Comparison of ENCODE assay signal across 8 cellular contexts in genomic region chr3:185299918-185300426, GRCh38.
DNase-seq lines count a peak whose midpoint lies in the region; ATAC-seq and TF ChIP-seq lines count a peak whose summit lies in the region.
"Not testable (repeated sequence)": the region's sequence is repeated elsewhere in the genome, so short reads cannot be mapped to it uniquely, and the experiment has no call there.

No MANE protein-coding gene starts in this region.

- not testable (repeated sequence) for H3K36me3 ChIP-seq in GM06990 (ENCODE audit: control insufficient read depth, insufficient read depth, low read length)

- DNase-seq in GM06990 (ENCODE audit: extremely low read depth, insufficient read length) (peak; percentile 40), OCI-M1 (lab: John Stamatoyannopoulos, UW) (peak; percentile 34), germinal center (ENCODE audit: low spot score) (peak; percentile 39)

- not testable (repeated sequence) for H3K27me3 ChIP-seq in GM06990 (replicated peaks; ENCODE audit: control insufficient read depth, insufficient read depth, low read length)

- peak; percentile 92 for ATAC-seq in GM18867 (IDR thresholded peaks at IDR 0.05; ENCODE audit: unreplicated experiment)
- ATAC-seq in GM21360 (IDR thresholded peaks at IDR 0.05; ENCODE audit: unreplicated experiment) = peak; percentile 84
- ATAC-seq in HG02610 (IDR thresholded peaks at IDR 0.05; ENCODE audit: unreplicated experiment) = peak; percentile 55
- peak; percentile 82 for ATAC-seq in HG03064 (IDR thresholded peaks at IDR 0.05; ENCODE audit: low read depth, unreplicated experiment)
- ATAC-seq in HG03571 (IDR thresholded peaks at IDR 0.05; ENCODE audit: unreplicated experiment) = peak; percentile 93

- H3K4me3 ChIP-seq in GM06990 (replicated peaks; ENCODE audit: low read depth, low read length) = not testable (repeated sequence)

- TF ChIP-seq CTCF in GM06990 (IDR thresholded peaks at IDR 0.05; ENCODE audit: insufficient read depth, low read length, poor library complexity, severe bottlenecking) = not testable (repeated sequence)
